ENCODE assay signal across 13 cellular contexts in the genomic region with DNA sequence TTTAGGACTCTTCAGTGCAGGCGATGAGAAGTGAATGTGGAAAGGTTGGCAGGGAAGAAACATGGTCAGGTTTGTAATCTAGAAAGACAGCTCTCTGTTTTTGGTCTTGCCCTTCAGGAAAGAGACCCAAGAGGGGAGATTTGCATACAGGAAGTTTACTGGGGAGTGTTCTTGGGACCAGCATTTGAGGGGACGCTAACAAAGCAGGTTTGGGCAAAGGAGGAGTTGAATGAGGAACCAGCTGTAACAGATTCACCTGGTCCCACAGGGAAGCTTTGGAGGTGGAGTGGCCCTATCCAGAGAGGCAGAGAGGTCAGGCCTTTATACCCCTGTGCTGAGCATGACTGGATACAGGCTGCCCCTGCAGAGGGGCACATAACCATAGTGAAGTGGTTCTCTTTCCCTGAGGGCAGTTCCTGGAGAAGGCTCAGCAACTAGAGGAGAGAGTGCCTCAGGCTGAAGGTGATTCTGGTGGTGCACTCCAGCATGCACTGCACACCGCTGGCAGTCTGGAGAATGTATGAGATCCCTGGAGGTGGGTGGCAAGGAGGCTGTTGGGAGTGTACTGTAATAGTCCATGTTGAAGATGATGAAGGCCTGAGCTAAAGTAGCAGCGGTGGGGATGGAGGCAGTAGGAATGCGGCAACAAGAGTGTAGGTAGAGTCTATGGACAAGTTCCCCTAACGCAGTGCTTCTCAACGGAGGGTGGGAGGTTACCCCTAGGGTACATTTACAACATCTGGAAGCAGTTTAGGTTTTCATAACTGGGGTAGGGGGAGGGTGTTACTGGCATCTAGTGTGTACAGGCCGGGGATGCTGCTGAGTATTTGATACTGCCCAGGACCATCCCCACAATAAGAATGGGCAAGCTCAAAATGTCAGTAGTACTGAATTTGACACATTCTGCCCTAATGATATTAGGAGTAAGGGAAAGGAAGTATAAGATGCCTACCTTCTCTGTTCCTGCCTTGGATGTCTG. TPM values are rescaled to one million over a fixed set of nuclear protein-coding genes. Genes with fewer than 3 reads are reported as not detected.
A peak's percentile ranks its signal among the peaks of the same experiment; 100 is the strongest.
DNase-seq lines count a peak whose midpoint lies in the region; ATAC-seq, FAIRE-seq and TF ChIP-seq lines count a peak whose summit lies in the region.
"Had no signal": no experiment of that assay in that cellular context is flagged by ENCODE, and none has a peak within 500 bp of the region (broad histone marks: within the 10 kb centered on the region; RNA-seq: fewer than 3 reads in every experiment).

No MANE protein-coding gene starts in this region.

- WGBS in HepG2 (ENCODE audit: low lambda C conversion rate) = 94% methylated on average over 8 of the region's 8 CpGs

- CTCF ChIA-PET in HepG2 (lab: Yijun Ruan, JAX; ENCODE audit: low intra/inter-chr PET ratio, low total read pairs) = no interaction called here

- no peaks in the 10 kb centered on the region for H3K9me3 ChIP-seq in HUES48 (ENCODE audit: control insufficient read depth, insufficient read depth, low read length)
- no peaks in the 10 kb centered on the region for H3K9me3 ChIP-seq in gastrocnemius medialis
- H3K9me3 ChIP-seq in HepG2 (ENCODE audit: low read length) = no peaks in the 10 kb centered on the region

- no peak overlapping the region for H2AFZ ChIP-seq in HepG2 (ENCODE audit: low read length)

- H3K9ac ChIP-seq in HUES48 (ENCODE audit: low read depth, low read length) (no peak overlapping the region), HepG2 (ENCODE audit: insufficient read depth, low read depth, low read length) (no peak overlapping the region)

- H3K36me3 ChIP-seq in HUES48 (ENCODE audit: control insufficient read depth, insufficient read depth, low read length) (no peaks in the 10 kb centered on the region), gastrocnemius medialis (no peaks in the 10 kb centered on the region), HepG2 (replicated peaks in 1 of 2; ENCODE audit: control insufficient read depth in 1 of 2, insufficient read depth in 2 of 2, low read length in 2 of 2) (no peaks in the 10 kb centered on the region)

- no peak for TF ChIP-seq CTCF in gastrocnemius medialis (IDR thresholded peaks at IDR 0.05 in 4 of 5, conservative IDR thresholded peaks at IDR 0.05 in 1 of 5)
- no peak for TF ChIP-seq CTCF in coronary artery (IDR thresholded peaks at IDR 0.05)
- no peak for TF ChIP-seq CTCF in HepG2 (CRISPR knock-in tag; IDR thresholded peaks at IDR 0.05)

- no peaks in the 10 kb centered on the region for H4K20me1 ChIP-seq in HepG2 (ENCODE audit: insufficient read depth, low read length)

- no TSS peak for BruUV-seq in HepG2 (replicated peaks; lab: Mats Ljungman, UMichigan)

- ATAC-seq in HG02678 (IDR thresholded peaks at IDR 0.05; ENCODE audit: unreplicated experiment) (peak; percentile 79), gastrocnemius medialis (no peak), HepG2 (no peak; the same call in 2 of the 3 replicates)

- in situ Hi-C loops in gastrocnemius medialis (cut with MboI; ENCODE audit: low sequenced_read_pairs in 4 of 4) = no loop called here
- in situ Hi-C loops in HepG2 (cut with HindIII; ENCODE audit: extremely low pct_ligation_motif_present, low pct_unique_long_range_greater_than_20kb) = no loop called here

- TF ChIP-seq POLR2A in gastrocnemius medialis (IDR thresholded peaks at IDR 0.05) (no peak), HepG2 (IDR thresholded peaks at IDR 0.05; ENCODE audit: insufficient read depth in 1 of 2, low read depth in 2 of 2, low read length in 2 of 2) (no peak)

- intact Hi-C loops in gastrocnemius medialis (cut with DNase I; ENCODE audit: low total_unique reads) = loop anchor here (5.0 kb wide), 1 partner anchor 36 kb away; no protein-coding TSS in a partner anchor
- intact Hi-C loops in HepG2 (cut with micrococcal nuclease; ENCODE audit: unreplicated experiment) = no loop called here

- no peak for FAIRE-seq in HepG2 (lab: Jason Lieb, UNC)
- FAIRE-seq: islet of Langerhans had no signal

- TF ChIP-seq EP300 in HepG2 (IDR thresholded peaks at IDR 0.05; ENCODE audit: low read depth in 2 of 2, low read length in 2 of 2) (no peak), HepG2 (CRISPR knock-in tag; IDR thresholded peaks at IDR 0.05; ENCODE audit: borderline replicate concordance) (no peak)

- DNase-seq in GM19238 (ENCODE audit: insufficient read length, low spot score) (peak; percentile 10), gastrocnemius medialis (no peak), NCI-H2029 treated with DMSO at 0.1 percent for 48 hours (lab: John Stamatoyannopoulos, UW) (no peak), OCI-M1 (lab: John Stamatoyannopoulos, UW) (no peak), coronary artery (ENCODE audit: low spot score) (no peak), HepG2 (ENCODE audit: low spot score) (no peak)
- DNase-seq: activated CD4-positive, CD25-positive, alpha-beta regulatory T cell treated with anti-CD3 and anti-CD28 coated beads, Interleukin-2, amount 50 U/mL, for 72 hours; activated naive CD8-positive, alpha-beta T cell treated with anti-CD3 and anti-CD28 coated beads for 36 hours; NCI-H1048; occipital lobe had no signal

- POLR2A ChIA-PET in HepG2 (lab: Yijun Ruan, JAX) = no interaction called here

- no peak overlapping the region for H3K4me3 ChIP-seq in HUES48 (ENCODE audit: low read depth, low read length)
- H3K4me3 ChIP-seq in gastrocnemius medialis = no peak overlapping the region
- no peak overlapping the region for H3K4me3 ChIP-seq in coronary artery
- H3K4me3 ChIP-seq in HepG2 (replicated peaks in 1 of 3; ENCODE audit: insufficient read depth in 1 of 3, low read depth in 2 of 3, low read length in 3 of 3) = no peak overlapping the region

- H3K4me2 ChIP-seq in HepG2 (ENCODE audit: low read depth, low read length) = no peak overlapping the region

- no peaks in the 10 kb centered on the region for H3K27me3 ChIP-seq in HUES48 (ENCODE audit: control insufficient read depth, insufficient read depth, low read length)
- H3K27me3 ChIP-seq in gastrocnemius medialis = no peaks in the 10 kb centered on the region
- H3K27me3 ChIP-seq in HepG2 (ENCODE audit: control insufficient read depth in 1 of 2, insufficient read depth in 2 of 2, low read length in 2 of 2) = no peaks in the 10 kb centered on the region

- H3K27ac ChIP-seq in HUES48 (ENCODE audit: low read depth, low read length) (peak overlapping the region; percentile 30), gastrocnemius medialis (peak overlapping the region; percentile 77 to 97 (median 86)), coronary artery (no peak overlapping the region), HepG2 (ENCODE audit: extremely low read length, insufficient read depth, low read length) (no peak overlapping the region)

- no peak for TF ChIP-seq RAD21 in HepG2 (CRISPR knock-in tag; IDR thresholded peaks at IDR 0.05)

- no peaks in the 10 kb centered on the region for H3K79me2 ChIP-seq in HepG2 (ENCODE audit: insufficient read depth, low read length)

- peaks cover 52% of the 10 kb centered on the region for H3K4me1 ChIP-seq in HUES48 (ENCODE audit: control insufficient read depth, insufficient read depth, low read length)
- H3K4me1 ChIP-seq in gastrocnemius medialis = peaks cover 45 to 54% of the 10 kb centered on the region in 2 donors
- H3K4me1 ChIP-seq in HepG2 (ENCODE audit: insufficient read depth, low read length) = no peaks in the 10 kb centered on the region

TF ChIP-seq in HepG2, 621 proteins besides CTCF, POLR2A, EP300 and RAD21 (continues in another document):
- TF ChIP-seq PHF5A (CRISPR knock-in tag; IDR thresholded peaks at IDR 0.05; ENCODE audit: low read depth, unreplicated experiment) = no peak
- TF ChIP-seq, protein P1, sequence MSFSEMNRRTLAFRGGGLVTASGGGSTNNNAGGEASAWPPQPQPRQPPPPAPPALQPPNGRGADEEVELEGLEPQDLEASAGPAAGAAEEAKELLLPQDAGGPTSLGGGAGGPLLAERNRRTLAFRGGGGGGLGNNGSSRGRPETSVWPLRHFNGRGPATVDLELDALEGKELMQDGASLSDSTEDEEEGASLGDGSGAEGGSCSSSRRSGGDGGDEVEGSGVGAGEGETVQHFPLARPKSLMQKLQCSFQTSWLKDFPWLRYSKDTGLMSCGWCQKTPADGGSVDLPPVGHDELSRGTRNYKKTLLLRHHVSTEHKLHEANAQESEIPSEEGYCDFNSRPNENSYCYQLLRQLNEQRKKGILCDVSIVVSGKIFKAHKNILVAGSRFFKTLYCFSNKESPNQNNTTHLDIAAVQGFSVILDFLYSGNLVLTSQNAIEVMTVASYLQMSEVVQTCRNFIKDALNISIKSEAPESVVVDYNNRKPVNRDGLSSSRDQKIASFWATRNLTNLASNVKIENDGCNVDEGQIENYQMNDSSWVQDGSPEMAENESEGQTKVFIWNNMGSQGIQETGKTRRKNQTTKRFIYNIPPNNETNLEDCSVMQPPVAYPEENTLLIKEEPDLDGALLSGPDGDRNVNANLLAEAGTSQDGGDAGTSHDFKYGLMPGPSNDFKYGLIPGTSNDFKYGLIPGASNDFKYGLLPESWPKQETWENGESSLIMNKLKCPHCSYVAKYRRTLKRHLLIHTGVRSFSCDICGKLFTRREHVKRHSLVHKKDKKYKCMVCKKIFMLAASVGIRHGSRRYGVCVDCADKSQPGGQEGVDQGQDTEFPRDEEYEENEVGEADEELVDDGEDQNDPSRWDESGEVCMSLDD (CRISPR knock-in tag; IDR thresholded peaks at IDR 0.05; ENCODE audit: borderline replicate concordance) = no peak

RNA-seq across cellular contexts. Expression of a gene that starts 37.2 kb away (rescaled TPM):
- total RNA-seq in gastrocnemius medialis = 100 to 1,000 TPM in 3 of 4 donors, 10 to 100 TPM in 1; 35.1 to 351 (median 223) TPM
- 33.6 and 48.4 TPM in 2 replicates for total RNA-seq in HepG2 (2016; rRNA removed; fragmentation: Illumina TruSeq; extraction: Trizol)
- 18.3 and 21.7 TPM in 2 replicates for total RNA-seq in HepG2 (2016; cell fraction: cytosol; rRNA removed; fragmentation: Illumina TruSeq; extraction: Trizol; ENCODE audit: low read depth)
- total RNA-seq in HepG2 (2016; cell fraction: insoluble cytoplasmic fraction; rRNA removed; fragmentation: Illumina TruSeq; extraction: Trizol) = 36.2 and 45.7 TPM in 2 replicates
- total RNA-seq in HepG2 (2016; cell fraction: membrane; rRNA removed; fragmentation: Illumina TruSeq; extraction: Trizol) = 39.5 and 42.7 TPM in 2 replicates
- total RNA-seq in HepG2 (2016; cell fraction: nucleus; rRNA removed; fragmentation: Illumina TruSeq; extraction: Trizol) = 16.9 and 22.6 TPM in 2 replicates
- 3.5 and 5.1 TPM in 2 replicates for polyA plus RNA-seq in HepG2 (2011; rRNA removed)
- 3.0 and 3.9 TPM in 2 replicates for polyA plus RNA-seq in HepG2 (2011; cell fraction: cytosol; rRNA removed)
- 1.6 and 1.8 TPM in 2 replicates for polyA plus RNA-seq in HepG2 (2011; cell fraction: nucleus; rRNA removed)
- 4.5 and 5.8 TPM in 2 replicates for polyA plus RNA-seq in HepG2 (2012)
- polyA plus RNA-seq in HepG2 (2016; cell fraction: cytosol; fragmentation: Illumina TruSeq; extraction: Trizol; ENCODE audit: low read depth) = 14.9 and 18.7 TPM in 2 replicates
- 28.6 and 35.3 TPM in 2 replicates for polyA plus RNA-seq in HepG2 (2016; cell fraction: insoluble cytoplasmic fraction; fragmentation: Illumina TruSeq; extraction: Trizol; ENCODE audit: low read depth)
- 23.6 and 28.6 TPM in 2 replicates for polyA plus RNA-seq in HepG2 (2016; cell fraction: membrane; fragmentation: Illumina TruSeq; extraction: Trizol; ENCODE audit: low read depth)
- polyA plus RNA-seq in HepG2 (2016; cell fraction: nucleus; fragmentation: Illumina TruSeq; extraction: Trizol; ENCODE audit: insufficient read depth, low read depth) = 13.3 and 14.0 TPM in 2 replicates
- polyA minus RNA-seq in HepG2 (2011; rRNA and poly(A)+ RNA removed; ENCODE audit: low replicate concordance) = 7.3 and 29.0 TPM in 2 replicates
- polyA minus RNA-seq in HepG2 (2011; cell fraction: cytosol; rRNA and poly(A)+ RNA removed) = 3.5 and 4.1 TPM in 2 replicates
- polyA minus RNA-seq in HepG2 (2011; cell fraction: nucleus; rRNA and poly(A)+ RNA removed) = 7.3 and 9.3 TPM in 2 replicates

Comparison
In these comparisons a context has a peak if more than half of its experiments do, and no peak if none do; other contexts are left out.
1. H3K27ac ChIP-seq: peak in HUES48 (single experiment) and gastrocnemius medialis (4 of 4); none in coronary artery (0 of 2) and HepG2 (single experiment).